19 cellular contexts compared by ENCODE assay signal in genomic region chr4:10832989-10833635, GRCh38.
DNase-seq lines count a peak whose midpoint lies in the region; ATAC-seq and FAIRE-seq lines count a peak whose summit lies in the region.
"Had no signal": no experiment of that assay in that cellular context is flagged by ENCODE, and none has a peak within 500 bp of the region (broad histone marks: within the 10 kb centered on the region; RNA-seq: fewer than 3 reads in every experiment).

No MANE protein-coding gene starts in this region.

- no peak overlapping the region for H3K27ac Mint-ChIP-seq in T-helper 2 cell treated with Interferon-gamma antibody and Interleukin-4, amounts not matched to agents 5 μg/mL and 100 μg/mL, for 36 hours
- H3K27ac Mint-ChIP-seq: type B pancreatic cell had no signal

- H3K27me3 ChIP-seq in aorta (ENCODE audit: control insufficient read depth in 1 of 2, insufficient read depth in 2 of 2, low read length in 1 of 2) = no peaks in the 10 kb centered on the region

- no peaks in the 10 kb centered on the region for H3K36me3 ChIP-seq in aorta (ENCODE audit: control insufficient read depth in 1 of 2, insufficient read depth in 2 of 2, low read length in 1 of 2)

- peak; percentile 89 for FAIRE-seq in endometrium (lab: Jason Lieb, UNC)
- FAIRE-seq: A549 had no signal

- no peaks in the 10 kb centered on the region for H3K27me3 Mint-ChIP-seq in T-helper 2 cell treated with Interferon-gamma antibody and Interleukin-4, amounts not matched to agents 5 μg/mL and 100 μg/mL, for 36 hours (ENCODE audit: low read depth)
- H3K27me3 Mint-ChIP-seq: type B pancreatic cell had no signal

- ATAC-seq in HG02588 (IDR thresholded peaks at IDR 0.05; ENCODE audit: unreplicated experiment) (no peak), aorta (ENCODE audit: low FRiP score) (no peak), GM19328 (IDR thresholded peaks at IDR 0.05; ENCODE audit: unreplicated experiment) (no peak)
- ATAC-seq: A549; PC-3; stimulated activated naive CD8-positive, alpha-beta T cell treated with anti-CD3 and anti-CD28 coated beads, Interleukin-15, Interleukin-2, amounts not matched to agents 100 U/mL and 50 U/mL, for 24 hours had no signal

- H3K9me3 ChIP-seq in aorta (ENCODE audit: control insufficient read depth, low read length) = peaks cover 1% of the 10 kb centered on the region
- H3K9me3 ChIP-seq: A549 had no signal

- WGBS in aorta, 2 donors = 78 to 82% methylated on average over 7 of the region's 7 CpGs

- H3K36me3 Mint-ChIP-seq in T-helper 2 cell treated with Interferon-gamma antibody and Interleukin-4, amounts not matched to agents 5 μg/mL and 100 μg/mL, for 36 hours (ENCODE audit: low read depth) = no peaks in the 10 kb centered on the region
- H3K36me3 Mint-ChIP-seq: type B pancreatic cell had no signal

- no peaks in the 10 kb centered on the region for H3K9me3 Mint-ChIP-seq in T-helper 2 cell treated with Interferon-gamma antibody and Interleukin-4, amounts not matched to agents 5 μg/mL and 100 μg/mL, for 36 hours

- intact Hi-C loops in aorta (cut with DNase I) = no loop called here

- H3K4me1 Mint-ChIP-seq in T-helper 2 cell treated with Interferon-gamma antibody and Interleukin-4, amounts not matched to agents 5 μg/mL and 100 μg/mL, for 36 hours (ENCODE audit: low read depth) = no peaks in the 10 kb centered on the region

- no peaks in the 10 kb centered on the region for H3K4me1 ChIP-seq in aorta (ENCODE audit: control insufficient read depth in 1 of 2, insufficient read depth in 2 of 2, low read length in 2 of 2)
- H3K4me1 ChIP-seq: A549 had no signal

- no peak overlapping the region for H3K27ac ChIP-seq in aorta (ENCODE audit: low read depth in 1 of 2, low read length in 2 of 2)
- H3K27ac ChIP-seq: A549, C4-2B had no signal

- H3K4me3 Mint-ChIP-seq in T-helper 2 cell treated with Interferon-gamma antibody and Interleukin-4, amounts not matched to agents 5 μg/mL and 100 μg/mL, for 36 hours = no peak overlapping the region
- H3K4me3 Mint-ChIP-seq: type B pancreatic cell had no signal

- peak; percentile 54 for DNase-seq in Ammon's horn (ENCODE audit: low spot score)
- DNase-seq in NCI-H1092 (lab: John Stamatoyannopoulos, UW) = peak; percentile 41
- peak; percentile 82 for DNase-seq in NCI-H748 (lab: John Stamatoyannopoulos, UW; ENCODE audit: unreplicated experiment)
- DNase-seq in T-helper 2 cell treated with Interferon-gamma antibody and Interleukin-4, amounts not matched to agents 5 μg/mL and 100 μg/mL, for 36 hours (ENCODE audit: low spot score) = no peak
- DNase-seq in aorta = no peak
- DNase-seq: activated CD4-positive, alpha-beta T cell treated with anti-CD3 and anti-CD28 coated beads for 1 hour; activated gamma-delta T cell; Karpas-422; kidney glomerular epithelial cell; NCI-H2107; PC-3; stimulated activated naive CD8-positive, alpha-beta T cell treated with anti-CD3 and anti-CD28 coated beads, Interleukin-15, Interleukin-2, amounts not matched to agents 100 U/mL and 50 U/mL, for 24 hours; T-helper 2 cell had no signal

- no peak overlapping the region for H3K4me3 ChIP-seq in aorta (ENCODE audit: low read length in 2 of 2)
- H3K4me3 ChIP-seq: A549 had no signal

Comparison
In these comparisons a context has a peak if more than half of its experiments do, and no peak if none do; other contexts are left out.
1. DNase-seq: peak in Ammon's horn (single experiment), NCI-H1092 (single experiment) and NCI-H748 (single experiment); none in T-helper 2 cell treated with Interferon-gamma antibody and Interleukin-4, amounts not matched to agents 5 μg/mL and 100 μg/mL, for 36 hours (single experiment) and aorta (0 of 2).